Comparison of ENCODE assay signal across 6 cellular contexts in the genomic region with DNA sequence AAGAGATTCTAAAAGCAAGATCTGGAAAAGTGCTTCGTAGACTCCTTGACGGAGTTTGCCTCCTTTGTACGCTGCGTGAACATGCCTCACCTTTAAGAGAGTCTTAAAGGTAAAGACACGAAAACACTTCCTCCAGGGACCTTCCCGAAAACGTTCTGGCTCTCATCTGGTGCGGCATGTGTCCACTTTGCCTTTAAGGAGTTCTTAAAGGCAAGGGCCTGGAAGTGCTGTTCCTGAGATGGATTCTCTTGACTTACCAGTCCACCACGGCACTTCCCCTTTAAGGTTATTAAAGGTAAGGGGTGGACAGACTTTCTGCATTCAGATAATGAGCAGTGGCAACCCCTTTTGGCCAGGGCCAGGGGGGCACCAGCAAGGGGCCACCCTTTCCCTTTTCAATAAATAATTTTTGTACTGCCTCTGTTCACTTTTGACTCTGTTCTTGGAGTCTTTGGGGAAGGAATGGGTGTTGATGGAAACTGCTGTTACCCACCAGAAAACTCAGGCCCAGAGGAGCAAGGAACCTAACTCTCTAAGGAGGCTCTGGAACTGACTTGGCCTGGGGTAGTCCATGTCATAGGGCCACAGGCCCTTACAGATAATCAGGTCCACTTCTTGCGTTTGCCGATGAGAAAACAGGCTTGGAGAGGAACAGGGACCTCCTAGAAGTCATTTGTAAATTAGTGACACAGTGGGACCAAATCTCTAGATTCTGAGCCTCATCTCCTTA. TPM values are rescaled to one million over a fixed set of nuclear protein-coding genes. Genes with fewer than 3 reads are reported as not detected.
DNase-seq lines count a peak whose midpoint lies in the region; TF ChIP-seq lines count a peak whose summit lies in the region.

No MANE protein-coding gene starts in this region.

- peaks cover 10% of the 10 kb centered on the region for H3F3A ChIP-seq in smooth muscle cell (ENCODE audit: low read depth)

- DNase-seq in NCI-H82 (lab: John Stamatoyannopoulos, UW) (peak; percentile 65), NCI-H82 treated with DMSO at 0.1 percent for 48 hours (lab: John Stamatoyannopoulos, UW; ENCODE audit: unreplicated experiment) (no peak), T-helper 2 cell (peak in 3 of 5 experiments; percentile 7 to 69 (median 20)), foreskin fibroblast (peak; percentile 63 to 85), smooth muscle cell (lab: John Stamatoyannopoulos, UW; ENCODE audit: unreplicated experiment) (no peak)

- no peaks in the 10 kb centered on the region for H3K9me3 ChIP-seq in HUES64 (ENCODE audit: insufficient read depth, low read depth, low read length)
- no peaks in the 10 kb centered on the region for H3K9me3 ChIP-seq in smooth muscle cell (replicated peaks; ENCODE audit: low read depth)

- no peaks in the 10 kb centered on the region for H3K36me3 ChIP-seq in HUES64 (ENCODE audit: insufficient read depth, low read length)
- H3K36me3 ChIP-seq in smooth muscle cell (ENCODE audit: low read depth): no peaks in the 10 kb centered on the region

- TF ChIP-seq CTCF in foreskin fibroblast (IDR thresholded peaks at IDR 0.05; ENCODE audit: low read depth, low read length): no peak
- TF ChIP-seq CTCF in smooth muscle cell (IDR thresholded peaks at IDR 0.05; ENCODE audit: borderline replicate concordance, insufficient read depth, poor library complexity, severe bottlenecking): no peak

- H3K4me3 ChIP-seq in HUES64 (ENCODE audit: low read length) (peak overlapping the region; percentile 83), foreskin fibroblast (ENCODE audit: low read depth in 1 of 2, low read length in 2 of 2) (peak overlapping the region; percentile 55 to 57), smooth muscle cell (peak overlapping the region; percentile 60)

- H3K27me3 ChIP-seq in HUES64 (ENCODE audit: insufficient read depth, low read length) (peaks cover 22% of the 10 kb centered on the region), smooth muscle cell (ENCODE audit: low read depth) (no peaks in the 10 kb centered on the region)

- H3K4me2 ChIP-seq in smooth muscle cell: peak overlapping the region; percentile 89

- H3K9ac ChIP-seq in HUES64 (ENCODE audit: low read depth, low read length) (peak overlapping the region; percentile 89), smooth muscle cell (ENCODE audit: low read depth) (peak overlapping the region; percentile 49)

- WGBS in HUES64: 15% methylated on average over 11 of the region's 11 CpGs
- WGBS in smooth muscle cell (ENCODE audit: low lambda C conversion rate): 21% methylated on average over 11 of the region's 11 CpGs

- peaks cover 20% of the 10 kb centered on the region for H3K4me1 ChIP-seq in HUES64 (ENCODE audit: insufficient read depth, low read length)
- H3K4me1 ChIP-seq in smooth muscle cell (ENCODE audit: low read depth): peaks cover 18% of the 10 kb centered on the region

- H3K27ac ChIP-seq in HUES64 (ENCODE audit: low read depth, low read length): peak overlapping the region; percentile 86
- peak overlapping the region; percentile 51 for H3K27ac ChIP-seq in smooth muscle cell (ENCODE audit: low read depth)

- no peaks in the 10 kb centered on the region for H4K20me1 ChIP-seq in smooth muscle cell (ENCODE audit: low read depth)

- H2AFZ ChIP-seq in smooth muscle cell (ENCODE audit: low read depth): peak overlapping the region; percentile 86

- no peaks in the 10 kb centered on the region for H3K79me2 ChIP-seq in smooth muscle cell (ENCODE audit: low read depth)

RNA-seq across cellular contexts. Expression of gene REM2, which starts 4.4 kb away (rescaled TPM):
- 0.50 TPM for polyA plus RNA-seq in HUES64 (2013, experiment 1 of 2)
- 1.1 TPM for polyA plus RNA-seq in HUES64 (2013, experiment 2 of 2)
- total RNA-seq in smooth muscle cell: 0.22 and 2.6 TPM in 2 replicates
- polyA plus RNA-seq in smooth muscle cell: 1.6 and 5.9 TPM in 2 replicates

RNA-seq across cellular contexts. Expression of gene LRP10, which starts 15.9 kb away (rescaled TPM):
- polyA plus RNA-seq in HUES64 (2013, experiment 1 of 2): 13.0 TPM
- 12.5 TPM for polyA plus RNA-seq in HUES64 (2013, experiment 2 of 2)
- total RNA-seq in smooth muscle cell: 32.4 and 38.8 TPM in 2 replicates
- 81.2 and 87.1 TPM in 2 replicates for polyA plus RNA-seq in smooth muscle cell

RNA-seq across cellular contexts. Expression of gene RBM23, which starts 31.5 kb away (rescaled TPM):
- polyA plus RNA-seq in HUES64 (2013, experiment 1 of 2): 37.8 TPM
- polyA plus RNA-seq in HUES64 (2013, experiment 2 of 2): 39.8 TPM
- total RNA-seq in smooth muscle cell: 69.8 and 112 TPM in 2 replicates
- polyA plus RNA-seq in smooth muscle cell: 59.3 and 72.4 TPM in 2 replicates

RNA-seq across cellular contexts. Expression of gene PRMT5, which starts 41.8 kb away (rescaled TPM):
- polyA plus RNA-seq in HUES64 (2013, experiment 1 of 2): 121 TPM
- polyA plus RNA-seq in HUES64 (2013, experiment 2 of 2): 103 TPM
- 50.3 and 81.2 TPM in 2 replicates for total RNA-seq in smooth muscle cell
- 80.0 and 82.1 TPM in 2 replicates for polyA plus RNA-seq in smooth muscle cell

RNA-seq across cellular contexts. Expression of gene MMP14, which starts 51.0 kb away (rescaled TPM):
- polyA plus RNA-seq in HUES64 (2013, experiment 1 of 2): 34.2 TPM
- polyA plus RNA-seq in HUES64 (2013, experiment 2 of 2): 40.1 TPM
- total RNA-seq in smooth muscle cell: 444 and 491 TPM in 2 replicates
- polyA plus RNA-seq in smooth muscle cell: 52.3 and 58.1 TPM in 2 replicates

Comparison
In these comparisons a context has a peak if more than half of its experiments do, and no peak if none do; other contexts are left out.
1. DNase-seq: peak in NCI-H82 (single experiment), T-helper 2 cell (3 of 5) and foreskin fibroblast (2 of 2); none in NCI-H82 treated with DMSO at 0.1 percent for 48 hours (single experiment) and smooth muscle cell (single experiment).
2. Peak in every context shown above with its lines, with median percentiles within 50 percentile points of each other: H3K4me3 ChIP-seq.